Comparison of ENCODE assay signal across 1 cellular context in the genomic region with DNA sequence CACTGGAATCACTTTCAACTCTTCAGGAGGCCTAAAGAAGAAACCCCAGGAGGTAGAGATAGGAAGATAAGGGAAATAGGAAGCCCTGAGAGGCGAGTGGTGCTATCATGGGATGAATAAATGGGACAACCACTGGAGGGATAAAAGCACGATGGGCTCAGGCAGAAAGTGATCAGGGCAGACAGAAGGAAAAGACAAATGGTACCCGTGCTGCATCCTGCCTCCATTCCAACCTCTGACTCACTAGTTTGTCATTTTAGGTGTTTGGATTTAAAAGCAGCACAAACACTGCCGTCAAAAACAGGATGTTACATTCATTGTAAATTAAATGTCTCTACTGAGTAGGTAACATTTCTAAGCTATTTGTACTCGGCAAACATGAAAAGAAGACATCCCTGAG.
TF ChIP-seq lines count a peak whose summit lies in the region.

No MANE protein-coding gene starts in this region.

TF ChIP-seq in IMR-90, 13 proteins besides CTCF, POLR2A, EP300 and RAD21 (continued from another document):
- TF ChIP-seq, protein P1, sequence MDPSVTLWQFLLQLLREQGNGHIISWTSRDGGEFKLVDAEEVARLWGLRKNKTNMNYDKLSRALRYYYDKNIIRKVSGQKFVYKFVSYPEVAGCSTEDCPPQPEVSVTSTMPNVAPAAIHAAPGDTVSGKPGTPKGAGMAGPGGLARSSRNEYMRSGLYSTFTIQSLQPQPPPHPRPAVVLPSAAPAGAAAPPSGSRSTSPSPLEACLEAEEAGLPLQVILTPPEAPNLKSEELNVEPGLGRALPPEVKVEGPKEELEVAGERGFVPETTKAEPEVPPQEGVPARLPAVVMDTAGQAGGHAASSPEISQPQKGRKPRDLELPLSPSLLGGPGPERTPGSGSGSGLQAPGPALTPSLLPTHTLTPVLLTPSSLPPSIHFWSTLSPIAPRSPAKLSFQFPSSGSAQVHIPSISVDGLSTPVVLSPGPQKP (IDR thresholded peaks at IDR 0.05; ENCODE audit: borderline replicate concordance, low read depth, low read length), result no peak
- TF ChIP-seq BHLHE40 (IDR thresholded peaks at IDR 0.05; ENCODE audit: low read depth, low read length) (no peak), SMC3 (IDR thresholded peaks at IDR 0.05; ENCODE audit: low read depth, low read length) (no peak), RFX5 (IDR thresholded peaks at IDR 0.05; ENCODE audit: low read depth, low read length) (no peak), NFE2L2 (IDR thresholded peaks at IDR 0.05; ENCODE audit: low read depth, low read length) (no peak), MAZ (IDR thresholded peaks at IDR 0.05; ENCODE audit: borderline replicate concordance, low read depth, low read length) (no peak), MAFK (IDR thresholded peaks at IDR 0.05; ENCODE audit: low read depth, low read length) (no peak), MXI1 (IDR thresholded peaks at IDR 0.05; ENCODE audit: borderline replicate concordance, low read depth, low read length) (no peak), CEBPB (IDR thresholded peaks at IDR 0.05; ENCODE audit: low read depth, low read length) (no peak), CHD1 (IDR thresholded peaks at IDR 0.05; ENCODE audit: low read depth, low read length) (no peak)
- TF ChIP-seq, protein P2, sequence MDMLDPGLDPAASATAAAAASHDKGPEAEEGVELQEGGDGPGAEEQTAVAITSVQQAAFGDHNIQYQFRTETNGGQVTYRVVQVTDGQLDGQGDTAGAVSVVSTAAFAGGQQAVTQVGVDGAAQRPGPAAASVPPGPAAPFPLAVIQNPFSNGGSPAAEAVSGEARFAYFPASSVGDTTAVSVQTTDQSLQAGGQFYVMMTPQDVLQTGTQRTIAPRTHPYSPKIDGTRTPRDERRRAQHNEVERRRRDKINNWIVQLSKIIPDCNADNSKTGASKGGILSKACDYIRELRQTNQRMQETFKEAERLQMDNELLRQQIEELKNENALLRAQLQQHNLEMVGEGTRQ (IDR thresholded peaks at IDR 0.05; ENCODE audit: low read depth, low read length), result no peak
TF ChIP-seq in IMR-90: peak in this region for 0.
